Comparison of ENCODE assay signal across 1 cellular context in the genomic region with DNA sequence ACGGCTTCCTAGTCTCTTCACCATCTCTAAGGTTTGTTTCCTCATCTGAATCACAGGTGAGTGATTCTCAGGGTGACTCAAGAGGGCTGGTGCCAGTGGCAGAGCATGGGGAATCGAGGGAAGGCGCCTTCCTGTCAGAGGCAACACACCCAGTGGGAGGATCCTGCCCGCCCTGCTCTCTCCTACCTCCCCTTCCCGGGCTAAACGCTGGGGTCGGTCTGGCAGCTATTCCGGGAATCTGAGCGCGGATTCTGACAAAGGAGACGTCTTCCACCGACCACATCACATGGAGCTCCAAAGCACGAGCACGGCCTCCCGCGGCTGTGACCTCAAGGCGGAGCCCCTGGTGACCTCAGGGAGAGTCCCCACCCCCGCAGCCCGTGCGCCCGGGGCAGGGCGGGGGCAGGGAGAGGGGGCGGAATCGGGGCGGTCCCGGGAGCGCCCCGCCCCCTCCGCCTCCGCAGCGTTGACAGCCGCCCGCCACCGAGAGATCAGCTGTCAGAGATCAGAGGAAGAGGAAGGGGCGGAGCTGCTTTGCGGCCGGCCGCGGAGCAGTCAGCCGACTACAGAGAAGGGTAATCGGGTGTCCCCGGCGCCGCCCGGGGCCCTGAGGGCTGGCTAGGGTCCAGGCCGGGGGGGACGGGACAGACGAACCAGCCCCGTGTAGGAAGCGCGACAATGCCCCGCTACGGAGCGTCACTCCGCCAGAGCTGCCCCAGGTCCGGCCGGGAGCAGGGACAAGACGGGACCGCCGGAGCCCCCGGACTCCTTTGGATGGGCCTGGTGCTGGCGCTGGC.
A peak's percentile ranks its signal among the peaks of the same experiment; 100 is the strongest.
TF ChIP-seq lines count a peak whose summit lies in the region.

A gene (plus strand): TSS at position 554 of the 797 bp plus-strand sequence. CDS start 125 bp downstream, at position 679.

TF ChIP-seq in HEK293, 187 proteins besides CTCF, POLR2A, EP300 and RAD21 (continued from another document):
- TF ChIP-seq KLF10 (tag by site-specific recombination; IDR thresholded peaks at IDR 0.05), result peak; percentile 90
- peak; percentile 89 for TF ChIP-seq KLF1 (tag by site-specific recombination; IDR thresholded peaks at IDR 0.05)
- peak; percentile 68 for TF ChIP-seq IKZF3 (tag by site-specific recombination; IDR thresholded peaks at IDR 0.05)
